In the genomic region with DNA sequence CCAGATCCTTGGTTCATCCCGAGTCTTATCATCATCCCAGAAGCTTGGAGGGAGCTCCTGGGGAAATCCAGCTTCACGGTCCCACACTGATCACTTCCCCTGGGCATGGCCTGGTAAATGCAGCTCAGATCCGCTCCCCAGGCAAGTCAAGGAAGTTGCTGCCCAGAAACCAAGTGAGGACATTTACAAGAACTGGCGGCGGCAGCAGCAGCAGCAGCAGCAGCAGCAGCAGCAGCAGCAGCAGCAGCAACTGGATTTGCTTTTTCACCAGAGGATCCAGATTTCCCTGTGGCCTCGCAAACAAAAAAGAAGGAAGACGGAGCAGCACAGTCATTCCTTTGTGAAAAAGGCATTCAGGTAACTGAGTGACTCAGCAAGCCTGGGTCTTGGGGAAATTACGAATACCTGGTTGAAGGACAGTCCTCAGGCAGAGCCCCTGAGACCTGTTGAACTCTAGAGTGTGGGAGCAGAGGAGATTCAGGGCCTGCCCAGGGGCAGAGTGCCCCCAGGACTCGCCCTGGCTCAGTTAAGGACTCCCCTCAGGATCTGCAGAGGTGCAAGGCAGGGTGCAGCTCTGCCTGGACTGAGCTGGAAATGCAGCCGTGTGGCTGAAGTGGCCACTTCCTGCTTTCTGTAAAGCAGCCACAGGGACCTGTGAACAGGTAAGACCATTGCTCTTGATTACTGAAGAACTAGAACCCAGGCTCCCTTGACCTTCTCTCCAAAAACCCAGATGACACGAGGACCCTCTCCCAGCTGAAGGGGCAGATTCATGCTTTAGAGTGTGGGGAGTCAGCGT, we compare ENCODE assay signal across 11 cellular contexts. TPM values are rescaled to one million over a fixed set of nuclear protein-coding genes. Genes with fewer than 3 reads are reported as not detected.
"Had no signal": no experiment of that assay in that cellular context is flagged by ENCODE, and none has a peak within 500 bp of the region (broad histone marks: within the 10 kb centered on the region; RNA-seq: fewer than 3 reads in every experiment).

No MANE protein-coding gene starts in this region.

RNA-seq across cellular contexts. Expression of a gene that starts 25.2 kb away (rescaled TPM):
- total RNA-seq: activated B cell treated with CpG ODN at 0.5 μM for 24 hours; activated CD4-positive, alpha-beta memory T cell treated with anti-CD3 and anti-CD28 coated beads for 36 hours; activated CD4-positive, alpha-beta T cell treated with anti-CD3 and anti-CD28 coated beads, Interleukin-2, amount 10 ng/mL, durations not matched to agents 7 days and 5 days; activated naive CD4-positive, alpha-beta T cell treated with anti-CD3 and anti-CD28 coated beads, Interleukin-2, amount 50 U/mL, for 72 hours; activated T-cell treated with anti-CD3 and anti-CD28 coated beads, Interleukin-2, amount 50 U/mL, for 4 hours; ascending aorta; body of pancreas; MCF 10A; RPMI7951; T-cell had no signal
- polyA plus RNA-seq: IgD-negative memory B cell had no signal
